10 cellular contexts compared by ENCODE assay signal in genomic region chr18:26487437-26487836, GRCh38.
A peak's percentile ranks its signal among the peaks of the same experiment; 100 is the strongest.
DNase-seq lines count a peak whose midpoint lies in the region; ATAC-seq, FAIRE-seq and TF ChIP-seq lines count a peak whose summit lies in the region.
"Had no signal": no experiment of that assay in that cellular context is flagged by ENCODE, and none has a peak within 500 bp of the region (broad histone marks: within the 10 kb centered on the region; RNA-seq: fewer than 3 reads in every experiment).

No MANE protein-coding gene starts in this region.

- H3K27ac ChIP-seq in vagina = no peak overlapping the region

- H3K27me3 Mint-ChIP-seq in natural killer cell treated with Interleukin-12 subunit alpha and Interleukin-12 subunit beta and Interleukin-15 and Interleukin-18, amount 100 ng/mL, for 72 hours = no peaks in the 10 kb centered on the region
- H3K27me3 Mint-ChIP-seq: dendritic cell treated with granulocyte-macrophage colony-stimulating factor and Interleukin-4, amounts not matched to agents 40 ng/mL and 50 ng/mL, for 4 days had no signal

- no peak overlapping the region for H3K4me3 Mint-ChIP-seq in natural killer cell treated with Interleukin-12 subunit alpha and Interleukin-12 subunit beta and Interleukin-15 and Interleukin-18, amount 100 ng/mL, for 72 hours
- H3K4me3 Mint-ChIP-seq: dendritic cell treated with granulocyte-macrophage colony-stimulating factor and Interleukin-4, amounts not matched to agents 40 ng/mL and 50 ng/mL, for 4 days had no signal

- peak; percentile 89 for ATAC-seq in GM18870 (IDR thresholded peaks at IDR 0.05; ENCODE audit: unreplicated experiment)
- ATAC-seq in HG02588 (IDR thresholded peaks at IDR 0.05; ENCODE audit: unreplicated experiment) = peak; percentile 91
- ATAC-seq in natural killer cell treated with Interleukin-12 subunit alpha and Interleukin-12 subunit beta and Interleukin-15 and Interleukin-18, amount 100 ng/mL, for 72 hours = peak; percentile 91 to 92
- ATAC-seq in GM19455 (IDR thresholded peaks at IDR 0.05; ENCODE audit: unreplicated experiment) = no peak

- no peaks in the 10 kb centered on the region for H3K9me3 ChIP-seq in vagina

- no peaks in the 10 kb centered on the region for H3K9me3 Mint-ChIP-seq in natural killer cell treated with Interleukin-12 subunit alpha and Interleukin-12 subunit beta and Interleukin-15 and Interleukin-18, amount 100 ng/mL, for 72 hours
- H3K9me3 Mint-ChIP-seq: dendritic cell treated with granulocyte-macrophage colony-stimulating factor and Interleukin-4, amounts not matched to agents 40 ng/mL and 50 ng/mL, for 4 days had no signal

- H3K4me1 ChIP-seq in vagina = peaks cover 4% of the 10 kb centered on the region

- H3K4me3 ChIP-seq in vagina = no peak overlapping the region

- H3K36me3 Mint-ChIP-seq in natural killer cell treated with Interleukin-12 subunit alpha and Interleukin-12 subunit beta and Interleukin-15 and Interleukin-18, amount 100 ng/mL, for 72 hours = no peaks in the 10 kb centered on the region

- H3K27me3 ChIP-seq in vagina = no peaks in the 10 kb centered on the region

- H3K27ac Mint-ChIP-seq in natural killer cell treated with Interleukin-12 subunit alpha and Interleukin-12 subunit beta and Interleukin-15 and Interleukin-18, amount 100 ng/mL, for 72 hours = peak overlapping the region in 1 of 2 donors; percentile 25
- H3K27ac Mint-ChIP-seq: dendritic cell treated with granulocyte-macrophage colony-stimulating factor and Interleukin-4, amounts not matched to agents 40 ng/mL and 50 ng/mL, for 4 days had no signal

- peaks cover 3 to 13% of the 10 kb centered on the region in 2 donors for H3K4me1 Mint-ChIP-seq in natural killer cell treated with Interleukin-12 subunit alpha and Interleukin-12 subunit beta and Interleukin-15 and Interleukin-18, amount 100 ng/mL, for 72 hours (ENCODE audit: low read depth in 2 of 2)

- intact Hi-C loops in vagina (cut with DNase I) = no loop called here

- peak; percentile 38 for DNase-seq in M059J (ENCODE audit: low read depth)
- no peak for DNase-seq in natural killer cell treated with Interleukin-12 subunit alpha and Interleukin-12 subunit beta and Interleukin-15 and Interleukin-18, amount 100 ng/mL, for 72 hours (ENCODE audit: low spot score)
- DNase-seq in vagina (ENCODE audit: extremely low spot score in 2 of 2) = no peak
- no peak for DNase-seq in AG20443 (ENCODE audit: low spot score)
- no peak for DNase-seq in HTR-8/SVneo (ENCODE audit: insufficient read length, low spot score)
- DNase-seq: NCI-H1694 treated with DMSO at 0.1 percent for 48 hours had no signal

- FAIRE-seq in HTR-8/SVneo (lab: Jason Lieb, UNC) = no peak

- no peak for TF ChIP-seq POLR2A in vagina (IDR thresholded peaks at IDR 0.05)

- H3K36me3 ChIP-seq in vagina = peaks cover 0 to 3% of the 10 kb centered on the region in 2 donors

- TF ChIP-seq CTCF in vagina (IDR thresholded peaks at IDR 0.05) = no peak
